ENCODE assay signal across 17 cellular contexts in the genomic region with DNA sequence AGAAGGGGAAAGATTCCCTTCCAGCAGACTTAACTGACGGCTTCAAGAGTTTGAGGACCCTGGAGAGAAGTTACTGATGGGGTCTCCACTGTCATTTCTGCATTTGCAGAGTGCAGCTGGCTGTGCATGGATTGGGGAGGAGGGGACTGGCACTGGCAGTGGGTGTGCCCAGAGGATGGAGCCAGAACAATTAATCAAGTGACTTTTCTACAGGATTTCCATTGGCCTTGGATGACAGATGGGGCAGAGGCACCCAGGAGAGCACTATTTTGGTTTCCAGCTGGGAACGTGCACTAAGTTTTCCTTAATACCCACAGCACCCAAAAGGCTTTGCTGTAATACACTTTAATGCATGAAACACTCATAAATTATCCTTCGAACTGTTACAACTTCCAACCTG. TPM values are rescaled to one million over a fixed set of nuclear protein-coding genes. Genes with fewer than 3 reads are reported as not detected.
DNase-seq lines count a peak whose midpoint lies in the region; ATAC-seq and TF ChIP-seq lines count a peak whose summit lies in the region.
"Had no signal": no experiment of that assay in that cellular context is flagged by ENCODE, and none has a peak within 500 bp of the region (broad histone marks: within the 10 kb centered on the region; RNA-seq: fewer than 3 reads in every experiment).

No MANE protein-coding gene starts in this region.

- H3K4me1 Mint-ChIP-seq in HFFc6 (ENCODE audit: low read depth): peaks cover 60% of the 10 kb centered on the region
- H3K4me1 Mint-ChIP-seq: activated CD4-positive, alpha-beta memory T cell treated with anti-CD3 and anti-CD28 coated beads, Interleukin-2, amount 10 ng/mL, durations not matched to agents 7 days and 5 days had no signal

- H3K27ac Mint-ChIP-seq in HFFc6: peak overlapping the region; percentile 97
- H3K27ac Mint-ChIP-seq: activated CD4-positive, alpha-beta memory T cell treated with anti-CD3 and anti-CD28 coated beads, Interleukin-2, amount 10 ng/mL, durations not matched to agents 7 days and 5 days; stimulated activated naive CD8-positive, alpha-beta T cell treated with anti-CD3 and anti-CD28 coated beads, Interleukin-15, Interleukin-2, amounts not matched to agents 100 ng/mL and 50 ng/mL, for 24 hours had no signal

- ATAC-seq in HG03469 (IDR thresholded peaks at IDR 0.05; ENCODE audit: unreplicated experiment) (no peak), HG03457 (IDR thresholded peaks at IDR 0.05; ENCODE audit: unreplicated experiment) (no peak)

- peaks cover 49% of the 10 kb centered on the region for H3K36me3 Mint-ChIP-seq in HFFc6 (ENCODE audit: low read depth)

- H3K27me3 Mint-ChIP-seq in HFFc6 (ENCODE audit: insufficient read depth): peaks cover 2% of the 10 kb centered on the region; the same call in 1 of the 2 replicates

- no peak overlapping the region for H3K4ac ChIP-seq in mesenchymal stem cell (ENCODE audit: low read depth in 1 of 2, low read length in 2 of 2)

- no peak overlapping the region for H2BK15ac ChIP-seq in mesenchymal stem cell (ENCODE audit: low read depth, poor library complexity, severe bottlenecking)

- no peaks in the 10 kb centered on the region for H3K79me1 ChIP-seq in mesenchymal stem cell (replicated peaks; ENCODE audit: low read length, poor library complexity, severe bottlenecking)

- no peak overlapping the region for H2AFZ ChIP-seq in mesenchymal stem cell (ENCODE audit: low read depth, low read length)

- H3K4me3 Mint-ChIP-seq in HFFc6: peak overlapping the region; percentile 94
- H3K4me3 Mint-ChIP-seq: activated CD4-positive, alpha-beta memory T cell treated with anti-CD3 and anti-CD28 coated beads, Interleukin-2, amount 10 ng/mL, durations not matched to agents 7 days and 5 days; stimulated activated naive CD8-positive, alpha-beta T cell treated with anti-CD3 and anti-CD28 coated beads, Interleukin-15, Interleukin-2, amounts not matched to agents 100 ng/mL and 50 ng/mL, for 24 hours had no signal

- no peak overlapping the region for H4K8ac ChIP-seq in mesenchymal stem cell (ENCODE audit: low read length)

- WGBS in mesenchymal stem cell: 63% methylated on average over 3 of the region's 3 CpGs

- peak overlapping the region in 1 of 2 experiments; percentile 43 for H3K23ac ChIP-seq in mesenchymal stem cell (ENCODE audit: low read length in 2 of 2)

- H2BK12ac ChIP-seq in mesenchymal stem cell (ENCODE audit: low read length in 2 of 2): no peak overlapping the region

- CTCF ChIA-PET in AG04450 (lab: Charles Lee): interaction anchor here (1.2 to 3.0 kb wide), 3 partner anchors 9 to 259 kb away, joined by 3 to 21 read pairs (median 3); no protein-coding TSS in a partner anchor

- no peaks in the 10 kb centered on the region for H3K27me3 ChIP-seq in AG04450 (ENCODE audit: control insufficient read depth, insufficient read depth, low read length)
- H3K27me3 ChIP-seq in ascending aorta: no peaks in the 10 kb centered on the region
- H3K27me3 ChIP-seq in mesenchymal stem cell (ENCODE audit: control insufficient read depth in 1 of 2, insufficient read depth in 1 of 2, low read length in 2 of 2): peaks cover 0 to 52% of the 10 kb centered on the region in 2 experiments

- H3K14ac ChIP-seq in mesenchymal stem cell (ENCODE audit: low read length in 2 of 2): no peak overlapping the region

- no peak overlapping the region for H2BK120ac ChIP-seq in mesenchymal stem cell (ENCODE audit: low read depth, low read length)

- no peak overlapping the region for H3K4me2 ChIP-seq in mesenchymal stem cell (ENCODE audit: low read length, poor library complexity, severe bottlenecking)

- peak overlapping the region; percentile 93 for H3K4me3 ChIP-seq in AG04450 (ENCODE audit: low read depth, low read length)
- H3K4me3 ChIP-seq in ascending aorta: peak overlapping the region; percentile 29 to 69
- peak overlapping the region in 1 of 2 experiments; percentile 93 for H3K4me3 ChIP-seq in mesenchymal stem cell (ENCODE audit: insufficient read depth in 1 of 2, low read depth in 1 of 2, low read length in 2 of 2)

- no peaks in the 10 kb centered on the region for H3K9me3 Mint-ChIP-seq in HFFc6
- H3K9me3 Mint-ChIP-seq: activated CD4-positive, alpha-beta memory T cell treated with anti-CD3 and anti-CD28 coated beads, Interleukin-2, amount 10 ng/mL, durations not matched to agents 7 days and 5 days; stimulated activated naive CD8-positive, alpha-beta T cell treated with anti-CD3 and anti-CD28 coated beads, Interleukin-15, Interleukin-2, amounts not matched to agents 100 ng/mL and 50 ng/mL, for 24 hours had no signal

- H3K4me1 ChIP-seq in ascending aorta (peaks cover 12 to 40% of the 10 kb centered on the region in 2 donors), mesenchymal stem cell (ENCODE audit: control insufficient read depth, insufficient read depth, low read depth, low read length) (peaks cover 14% of the 10 kb centered on the region)

- intact Hi-C loops in ascending aorta (cut with DNase I): loop anchor here (2.0 to 10.0 kb wide), 5 partner anchors 52 to 1038 kb away; a partner anchor contains a TSS

- H3K36me3 ChIP-seq in ascending aorta (no peaks in the 10 kb centered on the region), mesenchymal stem cell (ENCODE audit: control insufficient read depth in 1 of 2, insufficient read depth in 2 of 2, low read depth in 1 of 2, low read length in 2 of 2) (no peaks in the 10 kb centered on the region)

- H3K27ac ChIP-seq in AG04450 (ENCODE audit: low read depth, low read length) (no peak overlapping the region), ascending aorta (peak overlapping the region; percentile 87 to 89), mesenchymal stem cell (ENCODE audit: low read length, poor library complexity, severe bottlenecking) (no peak overlapping the region)
- H3K27ac ChIP-seq: C4-2B had no signal

- no peak overlapping the region for H2BK5ac ChIP-seq in mesenchymal stem cell (ENCODE audit: low read depth, low read length, poor library complexity, severe bottlenecking)

- H3K9me3 ChIP-seq in AG04450 (ENCODE audit: control insufficient read depth, insufficient read depth, low read length) (no peaks in the 10 kb centered on the region), ascending aorta (no peaks in the 10 kb centered on the region), mesenchymal stem cell (ENCODE audit: control insufficient read depth, low read length) (no peaks in the 10 kb centered on the region)

- H4K91ac ChIP-seq in mesenchymal stem cell (ENCODE audit: low read length): no peak overlapping the region

- POLR2A ChIA-PET in AG04450 (lab: Yijun Ruan, JAX): no interaction called here

- TF ChIP-seq CTCF in AG04450 (IDR thresholded peaks at IDR 0.05; ENCODE audit: low read depth, low read length) (no peak), HFFc6 (IDR thresholded peaks at IDR 0.05) (no peak), ascending aorta (IDR thresholded peaks at IDR 0.05) (no peak)

- H3K18ac ChIP-seq in mesenchymal stem cell (ENCODE audit: low read depth in 1 of 2, low read length in 2 of 2): no peak overlapping the region

- no peak overlapping the region for H2AK5ac ChIP-seq in mesenchymal stem cell (ENCODE audit: low read length, severe bottlenecking)

- H3K9ac ChIP-seq in mesenchymal stem cell (ENCODE audit: low read length): peak overlapping the region; percentile 85

- DNase-seq in AG04450 (ENCODE audit: low read depth, low spot score): no peak
- no peak for DNase-seq in HFFc6
- no peak for DNase-seq in ascending aorta (ENCODE audit: low spot score in 2 of 2)
- DNase-seq in mesenchymal stem cell: no peak
- no peak for DNase-seq in SKM-1 (lab: John Stamatoyannopoulos, UW; ENCODE audit: unreplicated experiment)
- DNase-seq in stimulated activated CD4-positive, alpha-beta T cell treated with anti-CD3 and anti-CD28 coated beads, Interleukin-4, amount 100 ng/mL, for 1 hour: no peak
- DNase-seq: activated CD4-positive, alpha-beta memory T cell treated with anti-CD3 and anti-CD28 coated beads, Interleukin-2, amount 10 ng/mL, durations not matched to agents 7 days and 5 days; activated effector memory CD4-positive, alpha-beta T cell treated with Interleukin-2 at 50 U/mL for 16 hours; Kasumi-1; T-helper 9 cell had no signal

RNA-seq across cellular contexts. Expression of a gene that starts 1.3 kb away (rescaled TPM):
- polyA plus RNA-seq in AG04450 (2011; rRNA removed): 6.7 and 7.3 TPM in 2 replicates
- polyA minus RNA-seq in AG04450 (2011; rRNA and poly(A)+ RNA removed): 5.9 and 6.2 TPM in 2 replicates
- total RNA-seq in HFFc6 (2021; fragmentation: NEBNext Ultra II Directional; extraction: Animal tissue kit (Norgen Biotek cat#: 25700)): 10 to 100 TPM; 44.4 to 53.8 (median 51.0) TPM
- 2.1 TPM for total RNA-seq in ascending aorta
- not detected for polyA plus RNA-seq in mesenchymal stem cell (2013, experiment 1 of 2)
- polyA plus RNA-seq in mesenchymal stem cell (2013, experiment 2 of 2): not detected
- total RNA-seq: activated CD4-positive, alpha-beta memory T cell treated with anti-CD3 and anti-CD28 coated beads, Interleukin-2, amount 10 ng/mL, durations not matched to agents 7 days and 5 days; endothelial cell of umbilical vein; mononuclear cell; pulmonary artery endothelial cell had no signal
- polyA plus RNA-seq: endothelial cell of umbilical vein had no signal

Comparison
In these comparisons a context has a peak if more than half of its experiments do, and no peak if none do; other contexts are left out.
1. H3K27ac ChIP-seq: peak in ascending aorta (2 of 2); none in AG04450 (single experiment) and mesenchymal stem cell (single experiment).
2. RNA of a gene that starts 1.3 kb away (total RNA-seq): 44.4 to 53.8 TPM in HFFc6; 2.1 TPM in ascending aorta (single experiment); every median in the first group is over 10 times any median in the second.